9 cellular contexts compared by ENCODE assay signal in the genomic region with DNA sequence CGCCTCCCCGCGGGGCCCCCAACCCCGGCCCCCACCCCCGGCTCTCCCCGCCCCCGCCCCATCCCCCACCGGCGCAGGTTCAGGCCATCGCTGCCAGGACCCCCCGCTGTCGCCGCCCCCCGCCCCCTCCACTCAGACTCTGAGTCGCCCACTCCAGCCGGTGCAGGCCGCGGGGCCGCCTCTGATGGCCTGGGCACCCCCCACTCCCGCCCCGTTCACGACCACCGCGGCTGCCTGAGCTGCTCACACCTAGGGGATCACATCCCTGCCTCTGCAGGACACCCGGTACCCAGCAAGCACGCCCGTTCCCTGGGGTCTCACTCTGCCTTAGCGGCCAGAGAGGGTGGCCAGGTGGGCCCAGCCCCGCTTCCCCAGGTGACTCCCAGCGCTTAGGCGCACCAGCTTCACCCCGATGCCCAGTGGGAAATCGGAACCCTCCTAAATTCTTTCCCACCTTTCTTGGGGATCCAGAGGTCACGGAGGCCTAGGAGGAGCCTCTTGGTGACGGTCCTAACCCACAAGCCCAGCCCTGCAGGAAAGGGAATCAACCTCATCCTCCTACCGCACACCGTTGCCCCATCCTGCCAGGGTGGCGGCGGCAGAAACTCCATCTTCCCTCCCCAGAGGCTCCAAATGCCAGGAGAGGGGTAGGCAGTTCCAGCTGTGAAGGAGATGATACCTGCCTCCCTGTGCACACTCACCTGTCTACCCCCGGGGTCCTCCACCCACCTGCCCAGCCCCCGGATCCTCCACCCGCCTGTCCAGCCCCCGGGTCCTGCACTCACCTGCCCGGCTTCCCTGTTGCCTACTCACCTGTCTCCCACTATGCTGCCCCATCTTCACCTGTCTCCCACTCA. TPM values are rescaled to one million over a fixed set of nuclear protein-coding genes. Genes with fewer than 3 reads are reported as not detected.
DNase-seq lines count a peak whose midpoint lies in the region; ATAC-seq and TF ChIP-seq lines count a peak whose summit lies in the region.
"Had no signal": no experiment of that assay in that cellular context is flagged by ENCODE, and none has a peak within 500 bp of the region (broad histone marks: within the 10 kb centered on the region; RNA-seq: fewer than 3 reads in every experiment).

No MANE protein-coding gene starts in this region.

- peaks cover 3% of the 10 kb centered on the region for H3K4me1 Mint-ChIP-seq in activated CD8-positive, alpha-beta memory T cell treated with anti-CD3 and anti-CD28 coated beads, Interleukin-2, amount 10 ng/mL, durations not matched to agents 7 days and 5 days
- H3K4me1 Mint-ChIP-seq in activated naive CD8-positive, alpha-beta T cell treated with anti-CD3 and anti-CD28 coated beads, Interleukin-2, amount 50 U/mL, for 24 hours = peaks cover 14% of the 10 kb centered on the region

- WGBS in suprapubic skin = 59% methylated on average over 12 of the region's 44 CpGs

- peak overlapping the region; percentile 61 for H3K4me3 ChIP-seq in suprapubic skin

- TF ChIP-seq EP300 in suprapubic skin (IDR thresholded peaks at IDR 0.05) = no peak

- no peaks in the 10 kb centered on the region for H3K27me3 Mint-ChIP-seq in activated CD8-positive, alpha-beta memory T cell treated with anti-CD3 and anti-CD28 coated beads, Interleukin-2, amount 10 ng/mL, durations not matched to agents 7 days and 5 days
- no peaks in the 10 kb centered on the region for H3K27me3 Mint-ChIP-seq in activated naive CD8-positive, alpha-beta T cell treated with anti-CD3 and anti-CD28 coated beads, Interleukin-2, amount 50 U/mL, for 24 hours

- peaks cover 2% of the 10 kb centered on the region for H3K36me3 Mint-ChIP-seq in activated CD8-positive, alpha-beta memory T cell treated with anti-CD3 and anti-CD28 coated beads, Interleukin-2, amount 10 ng/mL, durations not matched to agents 7 days and 5 days
- peaks cover 20% of the 10 kb centered on the region for H3K36me3 Mint-ChIP-seq in activated naive CD8-positive, alpha-beta T cell treated with anti-CD3 and anti-CD28 coated beads, Interleukin-2, amount 50 U/mL, for 24 hours (ENCODE audit: low read depth)

- no peak for ATAC-seq in activated CD8-positive, alpha-beta memory T cell treated with anti-CD3 and anti-CD28 coated beads, Interleukin-2, amount 10 ng/mL, durations not matched to agents 7 days and 5 days
- no peak for ATAC-seq in activated naive CD8-positive, alpha-beta T cell treated with anti-CD3 and anti-CD28 coated beads, Interleukin-2, amount 50 U/mL, for 24 hours
- ATAC-seq in left lobe of liver = no peak
- ATAC-seq in GM21619 (IDR thresholded peaks at IDR 0.05; ENCODE audit: unreplicated experiment) = no peak

- H3K27ac Mint-ChIP-seq in activated CD8-positive, alpha-beta memory T cell treated with anti-CD3 and anti-CD28 coated beads, Interleukin-2, amount 10 ng/mL, durations not matched to agents 7 days and 5 days = no peak overlapping the region
- no peak overlapping the region for H3K27ac Mint-ChIP-seq in activated naive CD8-positive, alpha-beta T cell treated with anti-CD3 and anti-CD28 coated beads, Interleukin-2, amount 50 U/mL, for 24 hours

- H3K4me1 ChIP-seq in suprapubic skin = peaks cover 11% of the 10 kb centered on the region

- H3K9me3 Mint-ChIP-seq in activated CD8-positive, alpha-beta memory T cell treated with anti-CD3 and anti-CD28 coated beads, Interleukin-2, amount 10 ng/mL, durations not matched to agents 7 days and 5 days (ENCODE audit: low read depth) = no peaks in the 10 kb centered on the region
- no peaks in the 10 kb centered on the region for H3K9me3 Mint-ChIP-seq in activated naive CD8-positive, alpha-beta T cell treated with anti-CD3 and anti-CD28 coated beads, Interleukin-2, amount 50 U/mL, for 24 hours

- H3K9me3 ChIP-seq in suprapubic skin = no peaks in the 10 kb centered on the region

- H3K36me3 ChIP-seq in suprapubic skin = no peaks in the 10 kb centered on the region

- CTCF ChIA-PET in activated CD8-positive, alpha-beta memory T cell treated with anti-CD3 and anti-CD28 coated beads, Interleukin-2, amount 10 ng/mL, durations not matched to agents 7 days and 5 days (lab: Charles Lee) = no interaction called here

- no peak for TF ChIP-seq CTCF in suprapubic skin (IDR thresholded peaks at IDR 0.05)

- DNase-seq in activated CD8-positive, alpha-beta memory T cell treated with anti-CD3 and anti-CD28 coated beads, Interleukin-2, amount 10 ng/mL, durations not matched to agents 7 days and 5 days = no peak
- no peak for DNase-seq in activated CD8-positive, alpha-beta memory T cell treated with anti-CD3 and anti-CD28 coated beads, Interleukin-2, amount 50 U/mL, for 4 hours
- DNase-seq in activated naive CD8-positive, alpha-beta T cell treated with anti-CD3 and anti-CD28 coated beads, Interleukin-2, amount 50 U/mL, for 24 hours = no peak
- DNase-seq in left lobe of liver (ENCODE audit: low spot score) (peak; percentile 35), suprapubic skin (ENCODE audit: low spot score in 2 of 2) (peak in 1 of 2 donors; percentile 74), midbrain (lab: John Stamatoyannopoulos, UW) (no peak)
- no peak for DNase-seq in central memory CD4-positive, alpha-beta T cell
- DNase-seq: activated CD4-positive, CD25-positive, alpha-beta regulatory T cell had no signal

- peaks cover 16% of the 10 kb centered on the region for H3K27me3 ChIP-seq in suprapubic skin

- no peak overlapping the region for H3K27ac ChIP-seq in suprapubic skin

- no peak for TF ChIP-seq POLR2A in suprapubic skin (IDR thresholded peaks at IDR 0.05)

- peak overlapping the region; percentile 2 for H3K4me3 Mint-ChIP-seq in activated CD8-positive, alpha-beta memory T cell treated with anti-CD3 and anti-CD28 coated beads, Interleukin-2, amount 10 ng/mL, durations not matched to agents 7 days and 5 days
- peak overlapping the region; percentile 34 for H3K4me3 Mint-ChIP-seq in activated naive CD8-positive, alpha-beta T cell treated with anti-CD3 and anti-CD28 coated beads, Interleukin-2, amount 50 U/mL, for 24 hours

RNA-seq across cellular contexts. Expression of gene DNAAF5, which starts 13.7 kb away (rescaled TPM):
- 10 to 100 TPM; 22.3 to 27.5 TPM for total RNA-seq in activated CD8-positive, alpha-beta memory T cell treated with anti-CD3 and anti-CD28 coated beads, Interleukin-2, amount 10 ng/mL, durations not matched to agents 7 days and 5 days
- total RNA-seq in left lobe of liver (10.0 TPM), suprapubic skin (10 to 100 TPM; 26.7 to 34.4 (median 29.0) TPM)

RNA-seq across cellular contexts. Expression of gene PRKAR1B, which starts 14.3 kb away (rescaled TPM):
- 10 to 100 TPM; 22.6 to 25.0 TPM for total RNA-seq in activated CD8-positive, alpha-beta memory T cell treated with anti-CD3 and anti-CD28 coated beads, Interleukin-2, amount 10 ng/mL, durations not matched to agents 7 days and 5 days
- 7.0 TPM for total RNA-seq in left lobe of liver
- total RNA-seq in suprapubic skin = 10 to 100 TPM in 2 of 4 donors, 1 to 10 TPM in 2; 8.2 to 12.3 (median 10.5) TPM
